Comparison of ENCODE assay signal across 22 cellular contexts in genomic region chr12:113006641-113007040, GRCh38. TPM values are rescaled to one million over a fixed set of nuclear protein-coding genes. Genes with fewer than 3 reads are reported as not detected.
A peak's percentile ranks its signal among the peaks of the same experiment; 100 is the strongest.
DNase-seq lines count a peak whose midpoint lies in the region; ATAC-seq and TF ChIP-seq lines count a peak whose summit lies in the region.
"Had no signal": no experiment of that assay in that cellular context is flagged by ENCODE, and none has a peak within 500 bp of the region (broad histone marks: within the 10 kb centered on the region; RNA-seq: fewer than 3 reads in every experiment).

No MANE protein-coding gene starts in this region.

- no peaks in the 10 kb centered on the region for H3K9me3 ChIP-seq in osteoblast (ENCODE audit: low read depth, low read length)

- ATAC-seq in GM18867 (IDR thresholded peaks at IDR 0.05; ENCODE audit: unreplicated experiment): no peak
- ATAC-seq: HepG2, Right ventricle myocardium inferior had no signal

- peak overlapping the region; percentile 25 for H3K4me2 ChIP-seq in osteoblast (ENCODE audit: insufficient read depth, low read length)
- H3K4me2 ChIP-seq: BLaER1 treated with 17β-estradiol and CSF1 and Interleukin-3, amounts not matched to agents 10 nM and 100 nM had no signal

- in situ Hi-C loops in ACHN (cut with HindIII; ENCODE audit: low pct_ligation_motif_present, low pct_unique_long_range_greater_than_20kb, low sequenced_read_pairs): no loop called here

- H2AFZ ChIP-seq in osteoblast (ENCODE audit: low read length): no peak overlapping the region

- H3K36me3 ChIP-seq in osteoblast (ENCODE audit: insufficient read depth, low read length): no peaks in the 10 kb centered on the region

- DNase-seq in ACHN: peak; percentile 35
- DNase-seq in LHCN-M2 (ENCODE audit: low read depth): peak; percentile 29
- peak; percentile 64 for DNase-seq in astrocyte of the hippocampus (ENCODE audit: low read depth, low spot score)
- DNase-seq in osteoblast (ENCODE audit: insufficient read length, low spot score, missing footprints): no peak
- DNase-seq in nucleus accumbens (lab: John Stamatoyannopoulos, UW): no peak
- DNase-seq in SIG-M5 treated with dmso at 0.1 percent for 504 hours (lab: John Stamatoyannopoulos, UW; ENCODE audit: unreplicated experiment): no peak
- no peak for DNase-seq in HuH-7 (ENCODE audit: low spot score)
- DNase-seq: CD8-positive, alpha-beta memory T cell; GDM1; KBM-7; NCI-H1417; NCI-H1694 treated with DMSO at 0.1 percent for 48 hours; NCI-H2081 treated with DMSO at 0.1 percent for 48 hours; NCI-H2171 treated with DMSO at 0.1 percent for 48 hours; NCI-H524 treated with DMSO at 0.1 percent for 48 hours had no signal

- H3K27ac ChIP-seq in osteoblast (ENCODE audit: low read depth, low read length): peak overlapping the region; percentile 48
- H3K27ac ChIP-seq: BLaER1 treated with 17β-estradiol and CSF1 and Interleukin-3, amounts not matched to agents 10 nM and 100 nM; HL-60; Peyer's patch had no signal

- TF ChIP-seq CTCF in osteoblast (IDR thresholded peaks at IDR 0.05; ENCODE audit: extremely low read depth, low read depth, low read length): no peak

- H3K4me3 ChIP-seq in osteoblast (ENCODE audit: insufficient read depth, low read length): peak overlapping the region; percentile 10
- H3K4me3 ChIP-seq: BLaER1 treated with 17β-estradiol and CSF1 and Interleukin-3, amounts not matched to agents 10 nM and 100 nM; Peyer's patch had no signal

- peaks cover 16% of the 10 kb centered on the region for H3K4me1 ChIP-seq in osteoblast (ENCODE audit: insufficient read depth, low read length)
- H3K4me1 ChIP-seq: Peyer's patch had no signal

- no peaks in the 10 kb centered on the region for H3K79me2 ChIP-seq in osteoblast (ENCODE audit: insufficient read depth, low read length)

- no peaks in the 10 kb centered on the region for H3K27me3 ChIP-seq in osteoblast (ENCODE audit: insufficient read depth, low read length)
- H3K27me3 ChIP-seq: BLaER1 treated with 17β-estradiol and CSF1 and Interleukin-3, amounts not matched to agents 10 nM and 100 nM; Peyer's patch had no signal

- no peaks in the 10 kb centered on the region for H4K20me1 ChIP-seq in osteoblast (ENCODE audit: insufficient read depth, low read length)
- H4K20me1 ChIP-seq: BLaER1 treated with 17β-estradiol and CSF1 and Interleukin-3, amounts not matched to agents 10 nM and 100 nM had no signal

RNA-seq across cellular contexts. Expression of gene OAS2, which starts 28.3 kb away (rescaled TPM):
- 2.9 and 9.9 TPM in 2 replicates for total RNA-seq in LHCN-M2 (2014; rRNA removed)
- 0.38 TPM for polyA plus RNA-seq in LHCN-M2 (2012)
- 8.3 and 18.1 TPM in 2 replicates for total RNA-seq in osteoblast

RNA-seq across cellular contexts. Expression of gene DTX1, which starts 49.9 kb away (rescaled TPM):
- total RNA-seq in LHCN-M2 (2014; rRNA removed) (0.11 TPM in 1 of 2 replicates, not detected in the other), osteoblast (under 0.01 TPM in 2 replicates)
- not detected for polyA plus RNA-seq in LHCN-M2 (2012)
- total RNA-seq: HepG2, HT-29 had no signal
- polyA plus RNA-seq: HepG2 had no signal

Comparison
In these comparisons a context has a peak if more than half of its experiments do, and no peak if none do; other contexts are left out.
1. DNase-seq: peak in ACHN (single experiment), LHCN-M2 (single experiment) and astrocyte of the hippocampus (single experiment); none in osteoblast (single experiment), nucleus accumbens (0 of 56), SIG-M5 treated with dmso at 0.1 percent for 504 hours (single experiment) and HuH-7 (single experiment).